ENCODE assay signal across 1 cellular context in the genomic region with DNA sequence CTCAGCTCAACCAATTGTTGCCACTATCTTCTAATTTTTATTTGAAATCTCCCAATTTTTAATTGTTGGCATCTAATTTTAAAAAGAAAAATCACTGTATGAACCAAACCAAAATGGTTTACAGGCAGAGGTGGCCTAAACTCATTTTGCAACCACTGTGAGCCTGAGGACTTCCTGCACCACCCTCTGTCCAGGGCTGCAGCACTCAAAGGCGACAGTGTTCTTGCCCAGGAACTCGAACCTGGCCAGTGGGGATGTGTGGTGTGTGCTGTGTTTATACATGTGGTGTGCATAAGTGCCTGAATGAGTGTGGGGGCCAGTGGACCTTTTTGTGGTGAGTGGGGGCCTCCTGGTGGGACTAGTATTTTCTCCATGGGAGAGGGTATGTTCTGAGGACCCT.
TF ChIP-seq lines count a peak whose summit lies in the region.

No MANE protein-coding gene starts in this region.

TF ChIP-seq in HepG2, 621 proteins besides CTCF, POLR2A, EP300 and RAD21 (continued from another document and continues in another):
- no peak for TF ChIP-seq AFF4 (CRISPR knock-in tag; IDR thresholded peaks at IDR 0.05)
- TF ChIP-seq ZNF547 (CRISPR knock-in tag; IDR thresholded peaks at IDR 0.05), result no peak
- no peak for TF ChIP-seq PHF20 (CRISPR knock-in tag; IDR thresholded peaks at IDR 0.05)
- 0 out of 2 replicates have a peak, but pooled peaks have one; percentile 24 for TF ChIP-seq YEATS4 (CRISPR knock-in tag; IDR thresholded peaks at IDR 0.05; ENCODE audit: borderline replicate concordance)
- TF ChIP-seq NFE2 (CRISPR knock-in tag; IDR thresholded peaks at IDR 0.05), result no peak
- no peak for TF ChIP-seq ZNF792 (CRISPR knock-in tag; IDR thresholded peaks at IDR 0.05)
- TF ChIP-seq ZNF331 (CRISPR knock-in tag; IDR thresholded peaks at IDR 0.05), result no peak
- TF ChIP-seq, protein P1, sequence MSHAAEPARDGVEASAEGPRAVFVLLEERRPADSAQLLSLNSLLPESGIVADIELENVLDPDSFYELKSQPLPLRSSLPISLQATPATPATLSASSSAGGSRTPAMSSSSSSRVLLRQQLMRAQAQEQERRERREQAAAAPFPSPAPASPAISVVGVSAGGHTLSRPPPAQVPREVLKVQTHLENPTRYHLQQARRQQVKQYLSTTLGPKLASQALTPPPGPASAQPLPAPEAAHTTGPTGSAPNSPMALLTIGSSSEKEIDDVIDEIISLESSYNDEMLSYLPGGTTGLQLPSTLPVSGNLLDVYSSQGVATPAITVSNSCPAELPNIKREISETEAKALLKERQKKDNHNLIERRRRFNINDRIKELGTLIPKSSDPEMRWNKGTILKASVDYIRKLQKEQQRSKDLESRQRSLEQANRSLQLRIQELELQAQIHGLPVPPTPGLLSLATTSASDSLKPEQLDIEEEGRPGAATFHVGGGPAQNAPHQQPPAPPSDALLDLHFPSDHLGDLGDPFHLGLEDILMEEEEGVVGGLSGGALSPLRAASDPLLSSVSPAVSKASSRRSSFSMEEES (CRISPR knock-in tag; IDR thresholded peaks at IDR 0.05), result no peak
- no peak for TF ChIP-seq ZNF577 (CRISPR knock-in tag; IDR thresholded peaks at IDR 0.05; ENCODE audit: borderline replicate concordance, low read depth)
- TF ChIP-seq PHF8 (CRISPR knock-in tag; IDR thresholded peaks at IDR 0.05), result no peak
- no peak for TF ChIP-seq HOXA9 (CRISPR knock-in tag; IDR thresholded peaks at IDR 0.05; ENCODE audit: borderline replicate concordance)
- no peak for TF ChIP-seq CREM (IDR thresholded peaks at IDR 0.05)
- no peak for TF ChIP-seq CREM (CRISPR knock-in tag; IDR thresholded peaks at IDR 0.05)
- 0 out of 2 replicates have a peak, but pooled peaks have one; percentile 18 for TF ChIP-seq MYC (CRISPR knock-in tag; IDR thresholded peaks at IDR 0.05; ENCODE audit: borderline replicate concordance)
- TF ChIP-seq PCBP1 (IDR thresholded peaks at IDR 0.05; ENCODE audit: borderline replicate concordance, low read depth, low read length), result no peak
- TF ChIP-seq FOXM1 (CRISPR knock-in tag; IDR thresholded peaks at IDR 0.05), result no peak
- TF ChIP-seq, protein P2, sequence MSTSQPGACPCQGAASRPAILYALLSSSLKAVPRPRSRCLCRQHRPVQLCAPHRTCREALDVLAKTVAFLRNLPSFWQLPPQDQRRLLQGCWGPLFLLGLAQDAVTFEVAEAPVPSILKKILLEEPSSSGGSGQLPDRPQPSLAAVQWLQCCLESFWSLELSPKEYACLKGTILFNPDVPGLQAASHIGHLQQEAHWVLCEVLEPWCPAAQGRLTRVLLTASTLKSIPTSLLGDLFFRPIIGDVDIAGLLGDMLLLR (CRISPR knock-in tag; IDR thresholded peaks at IDR 0.05), result no peak
- TF ChIP-seq FOXK1 (CRISPR knock-in tag; IDR thresholded peaks at IDR 0.05; ENCODE audit: borderline replicate concordance, low read depth), result no peak
- TF ChIP-seq MIER3 (CRISPR knock-in tag; IDR thresholded peaks at IDR 0.05; ENCODE audit: borderline replicate concordance), result peak; percentile 26; the same call in 1 of the 2 replicates
- no peak for TF ChIP-seq MTA3 (CRISPR knock-in tag; IDR thresholded peaks at IDR 0.05)
- TF ChIP-seq ZSCAN22 (CRISPR knock-in tag; IDR thresholded peaks at IDR 0.05), result no peak
- TF ChIP-seq TSC22D2 (CRISPR knock-in tag; IDR thresholded peaks at IDR 0.05; ENCODE audit: borderline replicate concordance), result 0 out of 2 replicates have a peak, but pooled peaks have one; percentile 3
- no peak for TF ChIP-seq SUZ12 (IDR thresholded peaks at IDR 0.05; ENCODE audit: low read depth, low read length)
- no peak for TF ChIP-seq IKZF1 (IDR thresholded peaks at IDR 0.05)
- TF ChIP-seq BORCS8-MEF2B (CRISPR knock-in tag; IDR thresholded peaks at IDR 0.05), result no peak
- TF ChIP-seq ZNF367 (CRISPR knock-in tag; IDR thresholded peaks at IDR 0.05; ENCODE audit: borderline replicate concordance), result no peak
- no peak for TF ChIP-seq EHMT2 (IDR thresholded peaks at IDR 0.05; ENCODE audit: borderline replicate concordance, low read depth, low read length)
- TF ChIP-seq SOX6 (IDR thresholded peaks at IDR 0.05), result no peak
- 0 out of 2 replicates have a peak, but pooled peaks have one; percentile 8 for TF ChIP-seq SOX6 (CRISPR knock-in tag; IDR thresholded peaks at IDR 0.05)
- TF ChIP-seq, protein P3, sequence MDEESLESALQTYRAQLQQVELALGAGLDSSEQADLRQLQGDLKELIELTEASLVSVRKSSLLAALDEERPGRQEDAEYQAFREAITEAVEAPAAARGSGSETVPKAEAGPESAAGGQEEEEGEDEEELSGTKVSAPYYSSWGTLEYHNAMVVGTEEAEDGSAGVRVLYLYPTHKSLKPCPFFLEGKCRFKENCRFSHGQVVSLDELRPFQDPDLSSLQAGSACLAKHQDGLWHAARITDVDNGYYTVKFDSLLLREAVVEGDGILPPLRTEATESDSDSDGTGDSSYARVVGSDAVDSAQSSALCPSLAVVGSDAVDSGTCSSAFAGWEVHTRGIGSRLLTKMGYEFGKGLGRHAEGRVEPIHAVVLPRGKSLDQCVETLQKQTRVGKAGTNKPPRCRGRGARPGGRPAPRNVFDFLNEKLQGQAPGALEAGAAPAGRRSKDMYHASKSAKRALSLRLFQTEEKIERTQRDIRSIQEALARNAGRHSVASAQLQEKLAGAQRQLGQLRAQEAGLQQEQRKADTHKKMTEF (CRISPR knock-in tag; IDR thresholded peaks at IDR 0.05), result peak; percentile 41; the same call in 1 of the 2 replicates
- TF ChIP-seq GABPB1 (CRISPR knock-in tag; IDR thresholded peaks at IDR 0.05), result no peak
- TF ChIP-seq PTBP1 (IDR thresholded peaks at IDR 0.05; ENCODE audit: low read depth, low read length, poor library complexity, severe bottlenecking), result no peak
- TF ChIP-seq CBX5 (CRISPR knock-in tag; IDR thresholded peaks at IDR 0.05; ENCODE audit: borderline replicate concordance), result no peak
- no peak for TF ChIP-seq ESRRA (CRISPR knock-in tag; IDR thresholded peaks at IDR 0.05; ENCODE audit: low read depth)
- TF ChIP-seq, protein P4, sequence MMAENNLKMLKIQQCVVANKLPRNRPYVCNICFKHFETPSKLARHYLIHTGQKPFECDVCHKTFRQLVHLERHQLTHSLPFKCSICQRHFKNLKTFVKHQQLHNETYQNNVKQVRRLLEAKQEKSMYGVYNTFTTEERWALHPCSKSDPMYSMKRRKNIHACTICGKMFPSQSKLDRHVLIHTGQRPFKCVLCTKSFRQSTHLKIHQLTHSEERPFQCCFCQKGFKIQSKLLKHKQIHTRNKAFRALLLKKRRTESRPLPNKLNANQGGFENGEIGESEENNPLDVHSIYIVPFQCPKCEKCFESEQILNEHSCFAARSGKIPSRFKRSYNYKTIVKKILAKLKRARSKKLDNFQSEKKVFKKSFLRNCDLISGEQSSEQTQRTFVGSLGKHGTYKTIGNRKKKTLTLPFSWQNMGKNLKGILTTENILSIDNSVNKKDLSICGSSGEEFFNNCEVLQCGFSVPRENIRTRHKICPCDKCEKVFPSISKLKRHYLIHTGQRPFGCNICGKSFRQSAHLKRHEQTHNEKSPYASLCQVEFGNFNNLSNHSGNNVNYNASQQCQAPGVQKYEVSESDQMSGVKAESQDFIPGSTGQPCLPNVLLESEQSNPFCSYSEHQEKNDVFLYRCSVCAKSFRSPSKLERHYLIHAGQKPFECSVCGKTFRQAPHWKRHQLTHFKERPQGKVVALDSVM (CRISPR knock-in tag; IDR thresholded peaks at IDR 0.05), result no peak
- TF ChIP-seq ZUFSP (CRISPR knock-in tag; IDR thresholded peaks at IDR 0.05; ENCODE audit: borderline replicate concordance), result no peak
- TF ChIP-seq ZNF572 (CRISPR knock-in tag; IDR thresholded peaks at IDR 0.05), result no peak
- TF ChIP-seq ZNF777 (CRISPR knock-in tag; IDR thresholded peaks at IDR 0.05), result no peak
- TF ChIP-seq ETV5 (CRISPR knock-in tag; IDR thresholded peaks at IDR 0.05; ENCODE audit: borderline replicate concordance), result peak; percentile 33; the same call in 1 of the 2 replicates
- no peak for TF ChIP-seq ZNF468 (CRISPR knock-in tag; IDR thresholded peaks at IDR 0.05)
- TF ChIP-seq WIZ (CRISPR knock-in tag; IDR thresholded peaks at IDR 0.05), result no peak
- no peak for TF ChIP-seq SP4 (CRISPR knock-in tag; IDR thresholded peaks at IDR 0.05)
- no peak for TF ChIP-seq SPEN (CRISPR knock-in tag; IDR thresholded peaks at IDR 0.05; ENCODE audit: low read depth)
- 0 out of 2 replicates have a peak, but pooled peaks have one; percentile 9 for TF ChIP-seq HMG20A (CRISPR knock-in tag; IDR thresholded peaks at IDR 0.05; ENCODE audit: borderline replicate concordance)
- peak; percentile 28; the same call in 1 of the 2 replicates for TF ChIP-seq RXRB (CRISPR knock-in tag; IDR thresholded peaks at IDR 0.05; ENCODE audit: borderline replicate concordance)
- TF ChIP-seq MIER2 (CRISPR knock-in tag; IDR thresholded peaks at IDR 0.05), result no peak
- TF ChIP-seq MBNL3 (CRISPR knock-in tag; conservative IDR thresholded peaks at IDR 0.05), result no peak
- TF ChIP-seq ZBTB7B (CRISPR knock-in tag; IDR thresholded peaks at IDR 0.05), result no peak
- no peak for TF ChIP-seq ATF5 (CRISPR knock-in tag; IDR thresholded peaks at IDR 0.05; ENCODE audit: low read depth)
- TF ChIP-seq ZNF343 (CRISPR knock-in tag; IDR thresholded peaks at IDR 0.05), result no peak
- TF ChIP-seq ATRX (CRISPR knock-in tag; IDR thresholded peaks at IDR 0.05; ENCODE audit: borderline replicate concordance), result no peak
- 0 out of 2 replicates have a peak, but pooled peaks have one; percentile 12 for TF ChIP-seq HOXA3 (CRISPR knock-in tag; IDR thresholded peaks at IDR 0.05)
- TF ChIP-seq MLLT10 (CRISPR knock-in tag; IDR thresholded peaks at IDR 0.05), result no peak
- TF ChIP-seq ZNF501 (CRISPR knock-in tag; IDR thresholded peaks at IDR 0.05), result 0 out of 2 replicates have a peak, but pooled peaks have one; percentile 3
- no peak for TF ChIP-seq ZNF782 (CRISPR knock-in tag; IDR thresholded peaks at IDR 0.05; ENCODE audit: borderline replicate concordance)
- no peak for TF ChIP-seq HNRNPL (IDR thresholded peaks at IDR 0.05; ENCODE audit: low read depth, low read length)
- TF ChIP-seq ZNF160 (CRISPR knock-in tag; IDR thresholded peaks at IDR 0.05), result no peak
- TF ChIP-seq ZNF879 (CRISPR knock-in tag; IDR thresholded peaks at IDR 0.05), result no peak
- TF ChIP-seq, protein P5, sequence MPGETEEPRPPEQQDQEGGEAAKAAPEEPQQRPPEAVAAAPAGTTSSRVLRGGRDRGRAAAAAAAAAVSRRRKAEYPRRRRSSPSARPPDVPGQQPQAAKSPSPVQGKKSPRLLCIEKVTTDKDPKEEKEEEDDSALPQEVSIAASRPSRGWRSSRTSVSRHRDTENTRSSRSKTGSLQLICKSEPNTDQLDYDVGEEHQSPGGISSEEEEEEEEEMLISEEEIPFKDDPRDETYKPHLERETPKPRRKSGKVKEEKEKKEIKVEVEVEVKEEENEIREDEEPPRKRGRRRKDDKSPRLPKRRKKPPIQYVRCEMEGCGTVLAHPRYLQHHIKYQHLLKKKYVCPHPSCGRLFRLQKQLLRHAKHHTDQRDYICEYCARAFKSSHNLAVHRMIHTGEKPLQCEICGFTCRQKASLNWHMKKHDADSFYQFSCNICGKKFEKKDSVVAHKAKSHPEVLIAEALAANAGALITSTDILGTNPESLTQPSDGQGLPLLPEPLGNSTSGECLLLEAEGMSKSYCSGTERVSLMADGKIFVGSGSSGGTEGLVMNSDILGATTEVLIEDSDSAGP (CRISPR knock-in tag; IDR thresholded peaks at IDR 0.05; ENCODE audit: borderline replicate concordance), result peak; percentile 44; the same call in 1 of the 2 replicates
- TF ChIP-seq ZNF549 (CRISPR knock-in tag; IDR thresholded peaks at IDR 0.05), result no peak
- no peak for TF ChIP-seq ZNF530 (CRISPR knock-in tag; IDR thresholded peaks at IDR 0.05; ENCODE audit: low read depth)
